8 cellular contexts compared by ENCODE assay signal in the genomic region with DNA sequence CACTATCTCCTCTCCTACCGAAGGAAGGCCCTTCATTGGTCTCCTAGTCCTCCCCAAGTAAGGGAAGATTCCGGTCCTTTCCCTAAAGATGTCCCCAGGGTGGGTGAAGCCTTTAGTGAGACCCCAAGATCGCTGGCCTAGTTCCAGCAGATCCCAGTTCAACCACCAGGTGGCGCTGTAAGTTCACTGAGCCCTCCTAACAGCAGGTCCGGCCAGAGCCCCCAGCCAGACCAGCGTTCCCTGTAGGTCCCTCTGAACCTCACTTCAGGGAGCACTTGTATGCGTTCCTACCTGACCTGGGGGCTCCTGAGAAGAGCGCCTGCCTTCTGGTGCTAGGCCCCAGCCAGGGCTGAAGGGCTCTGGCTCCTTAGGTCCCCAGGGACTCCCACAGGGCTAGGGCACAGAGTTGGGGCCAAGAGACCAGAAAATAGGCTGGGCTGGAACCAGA. TPM values are rescaled to one million over a fixed set of nuclear protein-coding genes. Genes with fewer than 3 reads are reported as not detected.
A peak's percentile ranks its signal among the peaks of the same experiment; 100 is the strongest.
DNase-seq lines count a peak whose midpoint lies in the region.

No MANE protein-coding gene starts in this region.

- DNase-seq in SIG-M5 treated with dmso at 0.1 percent for 504 hours (lab: John Stamatoyannopoulos, UW; ENCODE audit: unreplicated experiment) (peak; percentile 21), SIG-M5 (lab: John Stamatoyannopoulos, UW) (no peak), HT1080 (ENCODE audit: low read depth) (peak; percentile 63), RKO (ENCODE audit: low spot score) (peak; percentile 35), germinal center (ENCODE audit: low spot score) (peak; percentile 81), pons (ENCODE audit: low spot score) (peak; percentile 69), ureter (ENCODE audit: low spot score) (peak; percentile 73)
- peak; percentile 41 for DNase-seq in activated T-helper 9 cell treated with anti-CD3 and anti-CD28 coated beads, Interleukin-2, amount 50 U/mL, for 16 hours (ENCODE audit: low read depth)

RNA-seq across cellular contexts. Expression of a gene that starts 38.1 kb away (rescaled TPM):
- 0.18 and 0.30 TPM in 2 replicates for total RNA-seq in HT1080 (2014; rRNA removed; shearing (Covaris generic))
- 0.14 and 0.22 TPM in 2 replicates for polyA plus RNA-seq in HT1080 (2015; cell fraction: cytosol; rRNA removed)
- 1.5 TPM in 1 of 2 replicates, not detected in the other for polyA plus RNA-seq in HT1080 (2015; cell fraction: nucleus; rRNA removed)
- not detected for total RNA-seq in ureter

RNA-seq across cellular contexts. Expression of a gene that starts 56.8 kb away (rescaled TPM):
- total RNA-seq in HT1080 (2014; rRNA removed; shearing (Covaris generic)), result not detected in 2 replicates
- polyA plus RNA-seq in HT1080 (2015; cell fraction: cytosol; rRNA removed), result not detected in 2 replicates
- polyA plus RNA-seq in HT1080 (2015; cell fraction: nucleus; rRNA removed), result not detected in 2 replicates
- total RNA-seq in ureter, result 60.8 TPM

Comparison
In these comparisons a context has a peak if more than half of its experiments do, and no peak if none do; other contexts are left out.
1. RNA of a gene that starts 56.8 kb away (total RNA-seq): 60.8 TPM in ureter (single experiment); not detected in HT1080; every median in the first group is over 10 times any median in the second.